In the genomic region with DNA sequence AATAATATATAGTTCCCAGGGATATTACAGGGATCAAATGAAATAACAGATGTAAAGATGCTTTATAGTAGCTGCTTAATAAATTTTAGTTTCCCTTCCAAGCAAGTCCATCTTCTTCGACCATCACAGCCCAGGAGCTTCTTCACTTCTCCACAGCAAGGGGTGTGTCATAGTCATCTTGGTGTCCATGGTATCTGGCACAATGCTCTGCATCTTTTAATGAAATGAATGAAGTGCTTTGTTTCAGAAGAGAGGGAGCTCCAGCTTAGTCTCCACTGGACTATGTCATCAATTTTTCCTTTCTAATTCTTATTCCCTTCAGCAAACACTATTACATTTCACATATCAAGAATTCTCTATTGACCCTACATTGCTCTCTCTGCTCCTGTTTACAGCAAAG, we compare ENCODE assay signal across 17 cellular contexts. TPM values are rescaled to one million over a fixed set of nuclear protein-coding genes. Genes with fewer than 3 reads are reported as not detected.
DNase-seq lines count a peak whose midpoint lies in the region; ATAC-seq, FAIRE-seq and TF ChIP-seq lines count a peak whose summit lies in the region.
"Had no signal": no experiment of that assay in that cellular context is flagged by ENCODE, and none has a peak within 500 bp of the region (broad histone marks: within the 10 kb centered on the region; RNA-seq: fewer than 3 reads in every experiment).

No MANE protein-coding gene starts in this region.

- DNase-seq in CD4-positive, alpha-beta memory T cell: no peak
- DNase-seq in astrocyte (ENCODE audit: low read depth): no peak
- DNase-seq in naive thymus-derived CD8-positive, alpha-beta T cell: no peak
- DNase-seq in RCC 7860 (ENCODE audit: low spot score): no peak
- no peak for DNase-seq in osteocyte (ENCODE audit: extremely low spot score, unreplicated experiment)
- DNase-seq: activated naive CD4-positive, alpha-beta T cell; NCI-H510A treated with DMSO at 0.1 percent for 48 hours; occipital lobe; stimulated activated CD4-positive, alpha-beta T cell treated with anti-CD3 and anti-CD28 coated beads, Interleukin-2, amount 100 ng/mL, for 24 hours had no signal

- FAIRE-seq in astrocyte (lab: Jason Lieb, UNC) (no peak), RCC 7860 (lab: Jason Lieb, UNC) (no peak)
- FAIRE-seq: GM18507 had no signal

- no peak overlapping the region for H2AFZ ChIP-seq in astrocyte (ENCODE audit: low read depth, low read length)
- H2AFZ ChIP-seq: hepatocyte had no signal

- no peak overlapping the region for H3K9ac ChIP-seq in astrocyte (ENCODE audit: low read length)
- H3K9ac ChIP-seq: BLaER1 treated with 17β-estradiol and CSF1 and Interleukin-3, amounts not matched to agents 10 nM and 100 nM had no signal

- no peaks in the 10 kb centered on the region for H3K36me3 ChIP-seq in CD4-positive, alpha-beta memory T cell (ENCODE audit: insufficient read depth, low read length)
- H3K36me3 ChIP-seq in astrocyte (ENCODE audit: insufficient read depth, low read length): no peaks in the 10 kb centered on the region
- H3K36me3 ChIP-seq: BLaER1 treated with 17β-estradiol and CSF1 and Interleukin-3, amounts not matched to agents 10 nM and 100 nM; cardiac muscle cell had no signal

- TF ChIP-seq CTCF in astrocyte (IDR thresholded peaks at IDR 0.05; ENCODE audit: insufficient read depth, low read depth, low read length) (no peak), osteocyte (IDR thresholded peaks at IDR 0.05) (no peak)

- peaks cover 68% of the 10 kb centered on the region for H3K4me1 ChIP-seq in CD4-positive, alpha-beta memory T cell (ENCODE audit: insufficient read depth, low read length)
- peaks cover 39% of the 10 kb centered on the region for H3K4me1 ChIP-seq in astrocyte (ENCODE audit: insufficient read depth, low read length)

- no peaks in the 10 kb centered on the region for H3K27me3 Mint-ChIP-seq in CD4-positive, alpha-beta memory T cell
- H3K27me3 Mint-ChIP-seq in IgD-negative memory B cell (no peaks in the 10 kb centered on the region), astrocyte (ENCODE audit: low read depth, unreplicated experiment) (no peaks in the 10 kb centered on the region), osteocyte (ENCODE audit: unreplicated experiment) (no peaks in the 10 kb centered on the region)
- H3K27me3 Mint-ChIP-seq in naive thymus-derived CD8-positive, alpha-beta T cell: no peaks in the 10 kb centered on the region

- H3K4me2 ChIP-seq in astrocyte (ENCODE audit: low read length): no peak overlapping the region
- H3K4me2 ChIP-seq: hepatocyte had no signal

- ATAC-seq in naive thymus-derived CD8-positive, alpha-beta T cell: no peak
- ATAC-seq in HG03521 (IDR thresholded peaks at IDR 0.05; ENCODE audit: unreplicated experiment): no peak
- ATAC-seq: sciatic nerve, SK-N-SH treated with all-trans-retinoic acid at 6 μM for 48 hours had no signal

- H3K27me3 ChIP-seq in CD4-positive, alpha-beta memory T cell (ENCODE audit: insufficient read depth, low read length): no peaks in the 10 kb centered on the region
- H3K27me3 ChIP-seq in astrocyte (ENCODE audit: insufficient read depth, low read length): no peaks in the 10 kb centered on the region
- H3K27me3 ChIP-seq: BLaER1 treated with 17β-estradiol and CSF1 and Interleukin-3, amounts not matched to agents 10 nM and 100 nM; cardiac muscle cell; hepatocyte had no signal

- peaks cover 2% of the 10 kb centered on the region for H4K20me1 ChIP-seq in astrocyte (ENCODE audit: insufficient read depth, low read length)

- CTCF ChIA-PET in CD4-positive, alpha-beta memory T cell (lab: Charles Lee; ENCODE audit: partially characterized antibody): interaction anchor here (1.1 to 4.2 kb wide), 6 partner anchors 9 to 59 kb away, joined by 3 to 27 read pairs (median 8); no protein-coding TSS in a partner anchor

- no peaks in the 10 kb centered on the region for H3K36me3 Mint-ChIP-seq in CD4-positive, alpha-beta memory T cell
- H3K36me3 Mint-ChIP-seq in IgD-negative memory B cell: peaks cover 1% of the 10 kb centered on the region
- peaks cover 3% of the 10 kb centered on the region for H3K36me3 Mint-ChIP-seq in astrocyte (ENCODE audit: low read depth, unreplicated experiment)
- no peaks in the 10 kb centered on the region for H3K36me3 Mint-ChIP-seq in naive thymus-derived CD8-positive, alpha-beta T cell
- no peaks in the 10 kb centered on the region for H3K36me3 Mint-ChIP-seq in osteocyte (ENCODE audit: unreplicated experiment)

- no peak overlapping the region for H3K27ac ChIP-seq in CD4-positive, alpha-beta memory T cell (ENCODE audit: low read depth, low read length)
- no peak overlapping the region for H3K27ac ChIP-seq in astrocyte (ENCODE audit: low read depth, low read length)
- H3K27ac ChIP-seq: cardiac muscle cell, hepatocyte had no signal

- peak overlapping the region; percentile 69 to 88 (median 85) for H3K27ac Mint-ChIP-seq in CD4-positive, alpha-beta memory T cell
- H3K27ac Mint-ChIP-seq in IgD-negative memory B cell (peak overlapping the region in 2 of 3 donors; percentile 48 to 54), astrocyte (ENCODE audit: unreplicated experiment) (peak overlapping the region; percentile 72), osteocyte (ENCODE audit: unreplicated experiment) (no peak overlapping the region)
- peak overlapping the region; percentile 35 to 98 (median 76) for H3K27ac Mint-ChIP-seq in naive thymus-derived CD8-positive, alpha-beta T cell

- intact Hi-C loops in CD4-positive, alpha-beta memory T cell (cut with micrococcal nuclease): loop anchor here (10.0 kb wide), 1 partner anchor 205 kb away; a partner anchor contains a TSS

- no peak overlapping the region for H3K4me3 ChIP-seq in CD4-positive, alpha-beta memory T cell (ENCODE audit: low read length in 2 of 2)
- H3K4me3 ChIP-seq in astrocyte (ENCODE audit: insufficient read depth, low read depth, low read length): no peak overlapping the region
- H3K4me3 ChIP-seq: BLaER1 treated with 17β-estradiol and CSF1 and Interleukin-3, amounts not matched to agents 10 nM and 100 nM; cardiac muscle cell; hepatocyte had no signal

- POLR2A ChIA-PET in CD4-positive, alpha-beta memory T cell (lab: Charles Lee; ENCODE audit: partially characterized antibody): interaction anchor here (0.8 to 3.7 kb wide), 3 partner anchors 16 to 39 kb away, joined by 3 to 40 read pairs (median 3); no protein-coding TSS in a partner anchor
- POLR2A ChIA-PET in naive thymus-derived CD8-positive, alpha-beta T cell (lab: Charles Lee): interaction anchor here (1.1 to 1.3 kb wide), 3 partner anchors 8 to 59 kb away, joined by 3 to 5 read pairs (median 3); no protein-coding TSS in a partner anchor

- peaks cover 53 to 83% (median 69%) of the 10 kb centered on the region in 4 donors for H3K4me1 Mint-ChIP-seq in CD4-positive, alpha-beta memory T cell
- H3K4me1 Mint-ChIP-seq in IgD-negative memory B cell (peaks cover 33 to 56% (median 35%) of the 10 kb centered on the region in 3 donors), astrocyte (ENCODE audit: low read depth, unreplicated experiment) (peaks cover 50% of the 10 kb centered on the region), osteocyte (ENCODE audit: unreplicated experiment) (peaks cover 48% of the 10 kb centered on the region)
- H3K4me1 Mint-ChIP-seq in naive thymus-derived CD8-positive, alpha-beta T cell: peaks cover 44 to 74% (median 71%) of the 10 kb centered on the region in 4 donors

- peaks cover 88% of the 10 kb centered on the region for H3K79me2 ChIP-seq in astrocyte (ENCODE audit: insufficient read depth, low read length)

- peaks cover 0 to 4% (median 0%) of the 10 kb centered on the region in 8 donors for H3K9me3 Mint-ChIP-seq in CD4-positive, alpha-beta memory T cell
- H3K9me3 Mint-ChIP-seq in IgD-negative memory B cell: no peaks in the 10 kb centered on the region
- peaks cover 2% of the 10 kb centered on the region for H3K9me3 Mint-ChIP-seq in astrocyte (ENCODE audit: unreplicated experiment)
- no peaks in the 10 kb centered on the region for H3K9me3 Mint-ChIP-seq in naive thymus-derived CD8-positive, alpha-beta T cell
- no peaks in the 10 kb centered on the region for H3K9me3 Mint-ChIP-seq in osteocyte (ENCODE audit: unreplicated experiment)

- H3K9me3 ChIP-seq in CD4-positive, alpha-beta memory T cell (ENCODE audit: control insufficient read depth in 1 of 2, low read length in 2 of 2): no peaks in the 10 kb centered on the region
- H3K9me3 ChIP-seq in astrocyte (ENCODE audit: insufficient read depth, low read depth, low read length): no peaks in the 10 kb centered on the region
- H3K9me3 ChIP-seq: BLaER1 treated with 17β-estradiol and CSF1 and Interleukin-3, amounts not matched to agents 10 nM and 100 nM had no signal

- H3K4me3 Mint-ChIP-seq in CD4-positive, alpha-beta memory T cell: peak overlapping the region in 3 of 8 donors; percentile 17 to 51 (median 20)
- H3K4me3 Mint-ChIP-seq in IgD-negative memory B cell: peak overlapping the region in 1 of 4 donors; percentile 31
- H3K4me3 Mint-ChIP-seq in astrocyte (ENCODE audit: unreplicated experiment): no peak overlapping the region
- H3K4me3 Mint-ChIP-seq in naive thymus-derived CD8-positive, alpha-beta T cell: peak overlapping the region in 1 of 10 donors; percentile 5
- H3K4me3 Mint-ChIP-seq in osteocyte (ENCODE audit: unreplicated experiment): no peak overlapping the region

RNA-seq across cellular contexts. Expression of a gene that starts 4.9 kb away (rescaled TPM):
- total RNA-seq in CD4-positive, alpha-beta memory T cell: 100 to 1,000 TPM; 329 to 387 TPM
- polyA plus RNA-seq in CD4-positive, alpha-beta memory T cell: 100 to 1,000 TPM in 1 of 2 donors, 1 to 10 TPM in 1; 6.8 to 114 TPM
- 51.2 TPM for polyA plus RNA-seq in IgD-negative memory B cell
- total RNA-seq in astrocyte (592 and 694 TPM in 2 replicates), osteocyte (431 and 452 TPM in 2 replicates)
- total RNA-seq in naive thymus-derived CD8-positive, alpha-beta T cell: 100 to 1,000 TPM; 215 to 222 TPM
- polyA plus RNA-seq in naive thymus-derived CD8-positive, alpha-beta T cell: 10 to 100 TPM; 13.4 to 60.8 (median 14.7) TPM
